In the genomic region with DNA sequence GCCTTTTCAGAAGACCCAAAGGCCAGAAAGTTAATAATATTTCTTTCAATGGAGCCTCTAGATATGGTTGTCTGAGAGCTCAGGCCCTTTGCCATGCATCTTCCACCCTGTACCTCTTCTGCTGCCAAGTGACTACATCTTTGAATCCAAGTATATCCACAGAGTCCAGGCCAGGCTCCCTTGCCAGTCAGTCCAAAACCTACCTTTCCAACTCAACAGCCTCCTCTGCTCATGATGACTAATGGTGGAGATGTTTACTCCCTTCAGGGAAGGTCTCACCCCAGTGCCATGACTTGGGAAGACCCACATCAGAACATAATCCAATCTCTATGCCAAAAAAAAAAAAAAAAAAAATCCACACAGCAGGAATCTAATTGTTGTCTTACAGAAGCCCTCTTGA, we compare ENCODE assay signal across 14 cellular contexts. TPM values are rescaled to one million over a fixed set of nuclear protein-coding genes. Genes with fewer than 3 reads are reported as not detected.
DNase-seq lines count a peak whose midpoint lies in the region; TF ChIP-seq lines count a peak whose summit lies in the region.
"Had no signal": no experiment of that assay in that cellular context is flagged by ENCODE, and none has a peak within 500 bp of the region (broad histone marks: within the 10 kb centered on the region; RNA-seq: fewer than 3 reads in every experiment).

No MANE protein-coding gene starts in this region.

- H3K36me3 ChIP-seq in SK-N-MC (ENCODE audit: insufficient read depth, low read length) (no peaks in the 10 kb centered on the region), brain microvascular endothelial cell (replicated peaks) (no peaks in the 10 kb centered on the region)
- H3K36me3 ChIP-seq in effector memory CD4-positive, alpha-beta T cell (ENCODE audit: control insufficient read depth, insufficient read depth, low read length): peaks cover 3% of the 10 kb centered on the region
- H3K36me3 ChIP-seq: ovary, transverse colon had no signal

- peak overlapping the region; percentile 44 for H3K4me3 ChIP-seq in SK-N-MC
- H3K4me3 ChIP-seq in effector memory CD4-positive, alpha-beta T cell (ENCODE audit: insufficient read depth, low read depth, low read length, poor library complexity, severe bottlenecking): no peak overlapping the region
- H3K4me3 ChIP-seq in brain microvascular endothelial cell (ENCODE audit: low read depth, low read length): no peak overlapping the region
- H3K4me3 ChIP-seq: ovary, skin epidermis, transverse colon had no signal

- H3K4me3 Mint-ChIP-seq in activated naive CD4-positive, alpha-beta T cell treated with anti-CD3 and anti-CD28 coated beads, Interleukin-2, amount 10 ng/mL, durations not matched to agents 7 days and 5 days: no peak overlapping the region
- no peak overlapping the region for H3K4me3 Mint-ChIP-seq in type B pancreatic cell

- peaks cover 44% of the 10 kb centered on the region for H3K36me3 Mint-ChIP-seq in activated naive CD4-positive, alpha-beta T cell treated with anti-CD3 and anti-CD28 coated beads, Interleukin-2, amount 10 ng/mL, durations not matched to agents 7 days and 5 days
- no peaks in the 10 kb centered on the region for H3K36me3 Mint-ChIP-seq in type B pancreatic cell

- CTCF ChIA-PET in activated naive CD4-positive, alpha-beta T cell treated with anti-CD3 and anti-CD28 coated beads, Interleukin-2, amount 10 ng/mL, durations not matched to agents 7 days and 5 days (lab: Charles Lee): interaction anchor here (0.7 to 1.1 kb wide), 3 partner anchors 22 to 274 kb away, joined by 3 to 5 read pairs (median 3); no protein-coding TSS in a partner anchor

- peak overlapping the region; percentile 89 for H3K27ac Mint-ChIP-seq in activated naive CD4-positive, alpha-beta T cell treated with anti-CD3 and anti-CD28 coated beads, Interleukin-2, amount 10 ng/mL, durations not matched to agents 7 days and 5 days
- H3K27ac Mint-ChIP-seq in type B pancreatic cell: peak overlapping the region; percentile 77

- no peak for TF ChIP-seq CTCF in type B pancreatic cell (conservative IDR thresholded peaks at IDR 0.05)
- TF ChIP-seq CTCF in brain microvascular endothelial cell (IDR thresholded peaks at IDR 0.05; ENCODE audit: low read depth, low read length, missing control alignments): no peak

- H3K4me1 Mint-ChIP-seq in activated naive CD4-positive, alpha-beta T cell treated with anti-CD3 and anti-CD28 coated beads, Interleukin-2, amount 10 ng/mL, durations not matched to agents 7 days and 5 days: peaks cover 83% of the 10 kb centered on the region
- H3K4me1 Mint-ChIP-seq in type B pancreatic cell (ENCODE audit: unreplicated experiment): peaks cover 20% of the 10 kb centered on the region

- H3K27me3 ChIP-seq in effector memory CD4-positive, alpha-beta T cell (replicated peaks; ENCODE audit: control insufficient read depth, insufficient read depth, low read length, poor library complexity, severe bottlenecking): no peaks in the 10 kb centered on the region
- H3K27me3 ChIP-seq in brain microvascular endothelial cell (replicated peaks): no peaks in the 10 kb centered on the region
- H3K27me3 ChIP-seq: ovary, transverse colon had no signal

- H3K27ac ChIP-seq in SK-N-MC (peak overlapping the region; percentile 92), brain microvascular endothelial cell (no peak overlapping the region)
- H3K27ac ChIP-seq in effector memory CD4-positive, alpha-beta T cell (ENCODE audit: insufficient read depth, low read length, poor library complexity, severe bottlenecking): peak overlapping the region; percentile 51
- H3K27ac ChIP-seq: ovary, transverse colon had no signal

- H3K9ac ChIP-seq in SK-N-MC (ENCODE audit: insufficient read length): no peak overlapping the region

- no peaks in the 10 kb centered on the region for H3K9me3 ChIP-seq in SK-N-MC (ENCODE audit: low read depth, low read length)
- no peaks in the 10 kb centered on the region for H3K9me3 ChIP-seq in effector memory CD4-positive, alpha-beta T cell (ENCODE audit: control insufficient read depth, low read length)
- H3K9me3 ChIP-seq: ovary, transverse colon had no signal

- DNase-seq in activated naive CD4-positive, alpha-beta T cell treated with anti-CD3 and anti-CD28 coated beads, Interleukin-2, amount 10 ng/mL, durations not matched to agents 7 days and 5 days: no peak
- DNase-seq in activated naive CD4-positive, alpha-beta T cell (lab: John Stamatoyannopoulos, UW): no peak
- DNase-seq in SK-N-MC (ENCODE audit: low read depth, low spot score) (no peak), type B pancreatic cell (ENCODE audit: extremely low spot score, unreplicated experiment) (no peak), brain microvascular endothelial cell (no peak), 8988T (no peak)
- no peak for DNase-seq in effector memory CD4-positive, alpha-beta T cell
- no peak for DNase-seq in stimulated activated CD8-positive, alpha-beta memory T cell treated with anti-CD3 and anti-CD28 coated beads, Interleukin-4, amount 100 ng/mL, for 48 hours
- DNase-seq: islet precursor cell, NCI-H1436 treated with DMSO at 0.1 percent for 48 hours, ovary, Right ventricle myocardium superior had no signal

- no peaks in the 10 kb centered on the region for H3K27me3 Mint-ChIP-seq in activated naive CD4-positive, alpha-beta T cell treated with anti-CD3 and anti-CD28 coated beads, Interleukin-2, amount 10 ng/mL, durations not matched to agents 7 days and 5 days
- H3K27me3 Mint-ChIP-seq in type B pancreatic cell: no peaks in the 10 kb centered on the region

- in situ Hi-C loops in brain microvascular endothelial cell (cut with HindIII; ENCODE audit: low pct_ligation_motif_present, low sequenced_read_pairs): no loop called here

- no peaks in the 10 kb centered on the region for H3K9me3 Mint-ChIP-seq in activated naive CD4-positive, alpha-beta T cell treated with anti-CD3 and anti-CD28 coated beads, Interleukin-2, amount 10 ng/mL, durations not matched to agents 7 days and 5 days
- no peaks in the 10 kb centered on the region for H3K9me3 Mint-ChIP-seq in type B pancreatic cell

- H3K4me1 ChIP-seq in effector memory CD4-positive, alpha-beta T cell (ENCODE audit: control insufficient read depth, insufficient read depth, low read length, poor library complexity, severe bottlenecking): peaks cover 47% of the 10 kb centered on the region

RNA-seq across cellular contexts. Expression of a gene that starts 20.4 kb away (rescaled TPM):
- total RNA-seq in type B pancreatic cell (ENCODE audit: low replicate concordance): 14.9 and 32.0 TPM in 2 replicates
